In genomic region chr6:160871320-160871719, GRCh38 we compare ENCODE assay signal across 26 cellular contexts.
DNase-seq lines count a peak whose midpoint lies in the region; ATAC-seq and TF ChIP-seq lines count a peak whose summit lies in the region.
"Had no signal": no experiment of that assay in that cellular context is flagged by ENCODE, and none has a peak within 500 bp of the region (broad histone marks: within the 10 kb centered on the region; RNA-seq: fewer than 3 reads in every experiment).

No MANE protein-coding gene starts in this region.

- DNase-seq in activated CD4-positive, alpha-beta memory T cell treated with anti-CD3 and anti-CD28 coated beads for 36 hours = no peak
- no peak for DNase-seq in OCI-M1 (lab: John Stamatoyannopoulos, UW)
- no peak for DNase-seq in heart right ventricle
- DNase-seq: activated CD4-positive, CD25-positive, alpha-beta regulatory T cell treated with anti-CD3 and anti-CD28 coated beads, Interleukin-2, amount 50 U/mL, for 72 hours; activated CD8-positive, alpha-beta T cell treated with anti-CD3 and anti-CD28 coated beads, Interleukin-2, amount 10 ng/mL, durations not matched to agents 7 days and 5 days; activated gamma-delta T cell; body of pancreas; CD8-positive, alpha-beta memory T cell; DMS53; glutamatergic neuron; kidney; mucosa of descending colon; NCI-H1436; NCI-H510A treated with DMSO at 0.1 percent for 48 hours; ovary; stimulated activated CD4-positive, alpha-beta T cell treated with anti-CD3 and anti-CD28 coated beads, Interleukin-4, amount 100 ng/mL, for 24 hours; stimulated activated naive B cell treated with anti-CD40 and anti-IgM and Interleukin-4, amounts not matched to agents 10 μg/mL and 1 μg/mL and 100 μg/mL, for 72 hours had no signal

- POLR2A ChIA-PET in activated CD4-positive, alpha-beta memory T cell treated with anti-CD3 and anti-CD28 coated beads for 36 hours (lab: Charles Lee) = no interaction called here

- no peaks in the 10 kb centered on the region for H3K27me3 ChIP-seq in heart right ventricle
- H3K27me3 ChIP-seq: body of pancreas, ovary, right atrium auricular region had no signal

- no peaks in the 10 kb centered on the region for H3K36me3 ChIP-seq in heart right ventricle
- H3K36me3 ChIP-seq: ovary, right atrium auricular region had no signal

- 95 to 98% methylated on average over 1 of the region's 1 CpG for WGBS in heart right ventricle, 2 donors

- peaks cover 0 to 6% (median 0%) of the 10 kb centered on the region in 11 donors for H3K9me3 ChIP-seq in heart right ventricle
- H3K9me3 ChIP-seq: body of pancreas, ovary, right atrium auricular region had no signal

- H3K27ac Mint-ChIP-seq in activated CD4-positive, alpha-beta memory T cell treated with anti-CD3 and anti-CD28 coated beads for 36 hours = no peak overlapping the region
- H3K27ac Mint-ChIP-seq: activated CD8-positive, alpha-beta T cell treated with anti-CD3 and anti-CD28 coated beads, Interleukin-2, amount 10 ng/mL, durations not matched to agents 7 days and 5 days; B cell; CD8-positive, alpha-beta memory T cell; nephron; stimulated activated naive B cell treated with anti-CD40 and anti-IgM and Interleukin-4, amounts not matched to agents 10 μg/mL and 1 μg/mL and 100 μg/mL, for 72 hours had no signal

- H3K36me3 Mint-ChIP-seq in activated CD4-positive, alpha-beta memory T cell treated with anti-CD3 and anti-CD28 coated beads for 36 hours = no peaks in the 10 kb centered on the region
- H3K36me3 Mint-ChIP-seq: CD8-positive, alpha-beta memory T cell; stimulated activated naive B cell treated with anti-CD40 and anti-IgM and Interleukin-4, amounts not matched to agents 10 μg/mL and 1 μg/mL and 100 μg/mL, for 72 hours had no signal

- ATAC-seq in GM18502 (IDR thresholded peaks at IDR 0.05; ENCODE audit: poor library complexity, unreplicated experiment) (peak; percentile 95), GM19043 (IDR thresholded peaks at IDR 0.05; ENCODE audit: low read depth, unreplicated experiment) (peak; percentile 63), GM21786 (IDR thresholded peaks at IDR 0.05; ENCODE audit: unreplicated experiment) (peak; percentile 79), HG03280 (IDR thresholded peaks at IDR 0.05; ENCODE audit: unreplicated experiment) (peak; percentile 44), HG03571 (IDR thresholded peaks at IDR 0.05; ENCODE audit: unreplicated experiment) (no peak), heart right ventricle (no peak)
- ATAC-seq: activated CD8-positive, alpha-beta T cell treated with anti-CD3 and anti-CD28 coated beads, Interleukin-2, amount 10 ng/mL, durations not matched to agents 7 days and 5 days; body of pancreas; mucosa of descending colon; stimulated activated naive B cell treated with anti-CD40 and anti-IgM and Interleukin-4, amounts not matched to agents 10 μg/mL and 1 μg/mL and 100 μg/mL, for 72 hours had no signal

- peaks cover 10% of the 10 kb centered on the region for H3K27me3 Mint-ChIP-seq in activated CD4-positive, alpha-beta memory T cell treated with anti-CD3 and anti-CD28 coated beads for 36 hours

- H3K27ac ChIP-seq in heart right ventricle = no peak overlapping the region
- H3K27ac ChIP-seq: body of pancreas, KMS-11, ovary, right atrium auricular region had no signal

- TF ChIP-seq CTCF in heart right ventricle (IDR thresholded peaks at IDR 0.05) = no peak

- no peaks in the 10 kb centered on the region for H3K4me1 Mint-ChIP-seq in activated CD4-positive, alpha-beta memory T cell treated with anti-CD3 and anti-CD28 coated beads for 36 hours (ENCODE audit: low read depth)
- H3K4me1 Mint-ChIP-seq: B cell; CD8-positive, alpha-beta memory T cell; nephron; stimulated activated naive B cell treated with anti-CD40 and anti-IgM and Interleukin-4, amounts not matched to agents 10 μg/mL and 1 μg/mL and 100 μg/mL, for 72 hours had no signal

- CTCF ChIA-PET in activated CD4-positive, alpha-beta memory T cell treated with anti-CD3 and anti-CD28 coated beads for 36 hours (lab: Charles Lee) = no interaction called here

- H3K4me3 ChIP-seq in heart right ventricle = no peak overlapping the region
- H3K4me3 ChIP-seq: body of pancreas, mucosa of descending colon, ovary, right atrium auricular region had no signal

- intact Hi-C loops in activated CD4-positive, alpha-beta memory T cell treated with anti-CD3 and anti-CD28 coated beads for 36 hours (cut with micrococcal nuclease) = no loop called here
- intact Hi-C loops in heart right ventricle (cut with DNase I) = no loop called here

- H3K9me3 Mint-ChIP-seq in activated CD4-positive, alpha-beta memory T cell treated with anti-CD3 and anti-CD28 coated beads for 36 hours = no peaks in the 10 kb centered on the region

- H3K4me1 ChIP-seq in heart right ventricle = no peaks in the 10 kb centered on the region
- H3K4me1 ChIP-seq: body of pancreas, right atrium auricular region had no signal

- H3K4me3 Mint-ChIP-seq in activated CD4-positive, alpha-beta memory T cell treated with anti-CD3 and anti-CD28 coated beads for 36 hours = no peak overlapping the region
- H3K4me3 Mint-ChIP-seq: activated CD8-positive, alpha-beta T cell treated with anti-CD3 and anti-CD28 coated beads, Interleukin-2, amount 10 ng/mL, durations not matched to agents 7 days and 5 days; B cell; CD8-positive, alpha-beta memory T cell; nephron; stimulated activated naive B cell treated with anti-CD40 and anti-IgM and Interleukin-4, amounts not matched to agents 10 μg/mL and 1 μg/mL and 100 μg/mL, for 72 hours had no signal

Comparison
In these comparisons a context has a peak if more than half of its experiments do, and no peak if none do; other contexts are left out.
1. ATAC-seq: peak in GM18502 (single experiment), GM19043 (single experiment), GM21786 (single experiment) and HG03280 (single experiment); none in HG03571 (single experiment) and heart right ventricle (0 of 8).